ENCODE assay signal across 18 cellular contexts in genomic region chr16:49936791-49937190, GRCh38.
"Had no signal": no experiment of that assay in that cellular context is flagged by ENCODE, and none has a peak within 500 bp of the region (broad histone marks: within the 10 kb centered on the region; RNA-seq: fewer than 3 reads in every experiment).

No MANE protein-coding gene starts in this region.

- H3K27me3 ChIP-seq: gastrocnemius medialis, hepatocyte, left lung had no signal

- H3K4me1 ChIP-seq: esophagus squamous epithelium, gastrocnemius medialis, left lung, lower lobe of right lung had no signal

- H3K4me3 ChIP-seq: dorsolateral prefrontal cortex, esophagus squamous epithelium, gastrocnemius medialis, hepatocyte, left lung, lower lobe of right lung had no signal

- H3K27ac ChIP-seq: dorsolateral prefrontal cortex, esophagus squamous epithelium, gastrocnemius medialis, hepatocyte, left lung, lower lobe of right lung had no signal

- ATAC-seq: gastrocnemius medialis, left cardiac atrium, left lung, left ventricle myocardium superior, lower lobe of right lung had no signal

- DNase-seq: dermis blood vessel endothelial cell; effector CD4-positive, alpha-beta T cell; effector memory CD4-positive, alpha-beta T cell; esophagus squamous epithelium; foreskin fibroblast; foreskin melanocyte; gastrocnemius medialis; glutamatergic neuron; hypothalamus; immature natural killer cell; left cardiac atrium; left ventricle myocardium superior; lower lobe of right lung; mesenchymal stem cell; midbrain had no signal

- H3K36me3 ChIP-seq: esophagus squamous epithelium, gastrocnemius medialis, left lung, lower lobe of right lung had no signal

- H3K9me3 ChIP-seq: esophagus squamous epithelium, gastrocnemius medialis, left lung, lower lobe of right lung had no signal
